18 cellular contexts compared by ENCODE assay signal in the genomic region with DNA sequence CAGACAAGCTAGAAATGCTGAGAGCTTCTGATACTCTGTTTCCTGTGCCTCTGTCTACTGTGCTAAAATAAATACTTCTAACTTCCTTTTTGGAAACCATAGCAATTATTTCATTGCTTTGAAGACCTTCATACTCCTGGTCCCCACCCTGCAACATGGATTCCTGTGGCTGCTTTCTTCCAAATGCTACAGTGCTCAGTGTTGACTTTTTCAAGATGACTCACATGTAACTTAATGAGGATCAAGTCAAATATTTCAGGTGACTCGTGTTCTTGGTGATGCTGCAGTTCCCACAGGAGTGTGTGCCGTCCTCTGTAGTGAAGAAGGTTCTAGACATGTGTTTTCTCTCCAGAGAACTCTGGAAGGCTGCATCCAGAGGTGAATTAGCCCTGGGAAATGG.
DNase-seq lines count a peak whose midpoint lies in the region; ATAC-seq and TF ChIP-seq lines count a peak whose summit lies in the region.
"Had no signal": no experiment of that assay in that cellular context is flagged by ENCODE, and none has a peak within 500 bp of the region (broad histone marks: within the 10 kb centered on the region; RNA-seq: fewer than 3 reads in every experiment).

No MANE protein-coding gene starts in this region.

- H3K4me3 ChIP-seq in MG63 (no peak overlapping the region), mammary epithelial cell (replicated peaks in 1 of 3; ENCODE audit: insufficient read depth in 1 of 3, low read depth in 2 of 3, low read length in 3 of 3) (no peak overlapping the region)
- H3K4me3 ChIP-seq: GM23338 had no signal

- no peak overlapping the region for H2AFZ ChIP-seq in mammary epithelial cell (ENCODE audit: low read depth, low read length)
- H2AFZ ChIP-seq: GM23338 had no signal

- WGBS in mammary epithelial cell (ENCODE audit: low coverage, missing lambda C conversion rate) = 0% methylated on average over 2 of the region's 2 CpGs

- intact Hi-C loops in Calu3 (cut with micrococcal nuclease; ENCODE audit: unreplicated experiment) = no loop called here
- intact Hi-C loops in mammary epithelial cell (cut with micrococcal nuclease) = loop anchor here (1.0 kb wide), 1 partner anchor 49 kb away; no protein-coding TSS in a partner anchor

- H3K27me3 Mint-ChIP-seq in Calu3 (ENCODE audit: unreplicated experiment) = peaks cover 9% of the 10 kb centered on the region
- H3K27me3 Mint-ChIP-seq: activated naive CD4-positive, alpha-beta T cell treated with anti-CD3 and anti-CD28 coated beads, Interleukin-2, amount 10 ng/mL, durations not matched to agents 7 days and 5 days had no signal

- no peak overlapping the region for H3K4me3 Mint-ChIP-seq in Calu3 (ENCODE audit: low read depth, unreplicated experiment)
- H3K4me3 Mint-ChIP-seq: activated naive CD4-positive, alpha-beta T cell treated with anti-CD3 and anti-CD28 coated beads, Interleukin-2, amount 10 ng/mL, durations not matched to agents 7 days and 5 days; GM23338 had no signal

- no peak for TF ChIP-seq CTCF in Calu3 (IDR thresholded peaks at IDR 0.05; ENCODE audit: unreplicated experiment)
- TF ChIP-seq CTCF in mammary epithelial cell (conservative IDR thresholded peaks at IDR 0.05 in 1 of 2, IDR thresholded peaks at IDR 0.05 in 1 of 2; ENCODE audit: extremely low read depth in 1 of 2, insufficient read depth in 1 of 2, low read depth in 1 of 2, low read length in 2 of 2) = no peak
- TF ChIP-seq CTCF in GM10248 (IDR thresholded peaks at IDR 0.05; ENCODE audit: control extremely low read depth, extremely low read depth, low read depth, missing control alignments) = no peak

- POLR2A ChIA-PET in GM10248 (lab: Yijun Ruan, JAX) = no interaction called here

- H3K4me1 Mint-ChIP-seq in Calu3 (ENCODE audit: low read depth, unreplicated experiment) = no peaks in the 10 kb centered on the region
- H3K4me1 Mint-ChIP-seq: activated naive CD4-positive, alpha-beta T cell treated with anti-CD3 and anti-CD28 coated beads, Interleukin-2, amount 10 ng/mL, durations not matched to agents 7 days and 5 days had no signal

- H3K9me3 ChIP-seq in MG63 (peaks cover 5% of the 10 kb centered on the region), mammary epithelial cell (replicated peaks; ENCODE audit: insufficient read depth, low read length) (no peaks in the 10 kb centered on the region)

- no peak for ATAC-seq in GM18868 (IDR thresholded peaks at IDR 0.05; ENCODE audit: unreplicated experiment)
- ATAC-seq: GM23338, left ventricle myocardium superior had no signal

- H4K20me1 ChIP-seq in mammary epithelial cell (ENCODE audit: insufficient read depth, low read length) = no peaks in the 10 kb centered on the region

- no peaks in the 10 kb centered on the region for H3K27me3 ChIP-seq in MG63
- peaks cover 5% of the 10 kb centered on the region for H3K27me3 ChIP-seq in mammary epithelial cell (ENCODE audit: insufficient read depth, low read length)

- peak overlapping the region; percentile 17 for H3K4me2 ChIP-seq in mammary epithelial cell (ENCODE audit: insufficient read depth, low read depth, low read length)
- H3K4me2 ChIP-seq: GM23338 had no signal

- H3K9ac ChIP-seq in mammary epithelial cell (ENCODE audit: insufficient read depth, low read length) = no peak overlapping the region

- H3K27ac Mint-ChIP-seq in Calu3 (ENCODE audit: unreplicated experiment) = no peak overlapping the region
- H3K27ac Mint-ChIP-seq: activated naive CD4-positive, alpha-beta T cell treated with anti-CD3 and anti-CD28 coated beads, Interleukin-2, amount 10 ng/mL, durations not matched to agents 7 days and 5 days; GM23338 had no signal

- no peaks in the 10 kb centered on the region for H3K79me2 ChIP-seq in mammary epithelial cell (ENCODE audit: insufficient read depth, low read length)

- peaks cover 16% of the 10 kb centered on the region for H3K9me3 Mint-ChIP-seq in Calu3 (ENCODE audit: low read depth, unreplicated experiment)

- peaks cover 15% of the 10 kb centered on the region for H3K4me1 ChIP-seq in mammary epithelial cell (ENCODE audit: insufficient read depth, low read length)

- H3K36me3 ChIP-seq in MG63 (no peaks in the 10 kb centered on the region), mammary epithelial cell (ENCODE audit: insufficient read depth, low read length) (no peaks in the 10 kb centered on the region)

- BruUV-seq in Calu3 (replicated peaks; lab: Mats Ljungman, UMichigan) (no TSS peak), mammary epithelial cell (replicated peaks; lab: Mats Ljungman, UMichigan) (no TSS peak)

- CTCF ChIA-PET in Calu3 (lab: Charles Lee) (no interaction called here), mammary epithelial cell (lab: Charles Lee; ENCODE audit: low non-redundant PET) (no interaction called here), GM10248 (lab: Yijun Ruan, JAX) (no interaction called here)

- peak; percentile 23 for DNase-seq in Calu3
- peak; percentile 48 for DNase-seq in MG63
- peak; percentile 77 for DNase-seq in mammary epithelial cell
- peak; percentile 97 for DNase-seq in kidney tubule cell (ENCODE audit: low spot score)
- DNase-seq in effector CD4-positive, alpha-beta T cell = no peak
- no peak for DNase-seq in GM10248 (ENCODE audit: extremely low spot score)
- no peak for DNase-seq in stimulated activated CD4-positive, alpha-beta T cell treated with anti-CD3 and anti-CD28 coated beads, Interleukin-2, amount 100 ng/mL, for 24 hours
- DNase-seq: activated naive CD4-positive, alpha-beta T cell treated with anti-CD3 and anti-CD28 coated beads, Interleukin-2, amount 10 ng/mL, durations not matched to agents 7 days and 5 days; activated T-cell treated with anti-CD3 and anti-CD28 coated beads for 4 hours; effector CD8-positive, alpha-beta T cell; GDM1; KBM-7; left ventricle myocardium superior; NCI-H1105 treated with DMSO at 0.1 percent for 48 hours; NCI-H526; small intestine had no signal

- in situ Hi-C loops in mammary epithelial cell (cut with MboI; ENCODE audit: low sequenced_read_pairs in 2 of 2) = no loop called here

- dilution Hi-C loops in mammary epithelial cell (cut with HindIII; ENCODE audit: low sequenced_read_pairs) = no loop called here

- H3K27ac ChIP-seq in mammary epithelial cell (ENCODE audit: insufficient read depth, low read depth, low read length) = no peak overlapping the region

- H3K36me3 Mint-ChIP-seq in Calu3 (ENCODE audit: insufficient read depth, unreplicated experiment) = no peaks in the 10 kb centered on the region
- H3K36me3 Mint-ChIP-seq: activated naive CD4-positive, alpha-beta T cell treated with anti-CD3 and anti-CD28 coated beads, Interleukin-2, amount 10 ng/mL, durations not matched to agents 7 days and 5 days had no signal

Comparison
In these comparisons a context has a peak if more than half of its experiments do, and no peak if none do; other contexts are left out.
1. DNase-seq: peak in Calu3 (single experiment), MG63 (single experiment), mammary epithelial cell (single experiment) and kidney tubule cell (single experiment); none in effector CD4-positive, alpha-beta T cell (single experiment), GM10248 (single experiment) and stimulated activated CD4-positive, alpha-beta T cell treated with anti-CD3 and anti-CD28 coated beads, Interleukin-2, amount 100 ng/mL, for 24 hours (0 of 2).